ENCODE assay signal across 1 cellular context in genomic region chr21:35984654-35985366, GRCh38.
TF ChIP-seq lines count a peak whose summit lies in the region.

No MANE protein-coding gene starts in this region.

TF ChIP-seq in HepG2, 621 proteins besides CTCF, POLR2A, EP300 and RAD21 (continued from another document):
- TF ChIP-seq PRDM15 (CRISPR knock-in tag; IDR thresholded peaks at IDR 0.05) (no peak), RELA (CRISPR knock-in tag; IDR thresholded peaks at IDR 0.05) (no peak), MED13 (CRISPR knock-in tag; IDR thresholded peaks at IDR 0.05) (no peak), ZFP90 (CRISPR knock-in tag; IDR thresholded peaks at IDR 0.05; ENCODE audit: borderline replicate concordance) (no peak), DNMT1 (CRISPR knock-in tag; IDR thresholded peaks at IDR 0.05) (no peak), KAT2B (IDR thresholded peaks at IDR 0.05; ENCODE audit: borderline replicate concordance, low read depth, low read length) (no peak), POGZ (CRISPR knock-in tag; IDR thresholded peaks at IDR 0.05) (peak; percentile 52), ZNF772 (CRISPR knock-in tag; IDR thresholded peaks at IDR 0.05) (no peak), HNRNPL (IDR thresholded peaks at IDR 0.05; ENCODE audit: low read depth, low read length) (no peak), HMGXB4 (CRISPR knock-in tag; IDR thresholded peaks at IDR 0.05; ENCODE audit: borderline replicate concordance in 1 of 2, low read depth in 1 of 2) (no peak), CENPBD1 (CRISPR knock-in tag; IDR thresholded peaks at IDR 0.05; ENCODE audit: borderline replicate concordance, low read depth) (no peak), ETS1 (CRISPR knock-in tag; IDR thresholded peaks at IDR 0.05) (no peak), ZNF207 (IDR thresholded peaks at IDR 0.05; ENCODE audit: borderline replicate concordance) (no peak), ZIK1 (CRISPR knock-in tag; IDR thresholded peaks at IDR 0.05; ENCODE audit: borderline replicate concordance, low read depth) (no peak), TERF1 (CRISPR knock-in tag; IDR thresholded peaks at IDR 0.05) (no peak), PPARG (CRISPR knock-in tag; conservative IDR thresholded peaks at IDR 0.05) (no peak), NFYC (CRISPR knock-in tag; IDR thresholded peaks at IDR 0.05) (no peak), THRA (CRISPR knock-in tag; IDR thresholded peaks at IDR 0.05; ENCODE audit: borderline replicate concordance) (no peak), ZNF597 (CRISPR knock-in tag; IDR thresholded peaks at IDR 0.05) (no peak), TBP (CRISPR knock-in tag; IDR thresholded peaks at IDR 0.05) (no peak), TFAP4 (IDR thresholded peaks at IDR 0.05; ENCODE audit: borderline replicate concordance, low read depth) (no peak), FOXA1 (IDR thresholded peaks at IDR 0.05) (no peak), FOXA1 (CRISPR knock-in tag; IDR thresholded peaks at IDR 0.05) (no peak), HOXA9 (CRISPR knock-in tag; IDR thresholded peaks at IDR 0.05; ENCODE audit: borderline replicate concordance) (no peak), ZNF660 (CRISPR knock-in tag; IDR thresholded peaks at IDR 0.05; ENCODE audit: borderline replicate concordance, low read depth) (no peak), CREB3 (CRISPR knock-in tag; IDR thresholded peaks at IDR 0.05) (no peak), HNF1A (IDR thresholded peaks at IDR 0.05; ENCODE audit: low read depth) (peak; percentile 92), HNF1A (CRISPR knock-in tag; IDR thresholded peaks at IDR 0.05; ENCODE audit: borderline replicate concordance) (peak; percentile 85), CHD4 (IDR thresholded peaks at IDR 0.05; ENCODE audit: borderline replicate concordance, low read length) (0 out of 2 replicates have a peak, but pooled peaks have one; percentile 44), GMEB2 (CRISPR knock-in tag; IDR thresholded peaks at IDR 0.05; ENCODE audit: low read depth) (no peak)
